In the genomic region with DNA sequence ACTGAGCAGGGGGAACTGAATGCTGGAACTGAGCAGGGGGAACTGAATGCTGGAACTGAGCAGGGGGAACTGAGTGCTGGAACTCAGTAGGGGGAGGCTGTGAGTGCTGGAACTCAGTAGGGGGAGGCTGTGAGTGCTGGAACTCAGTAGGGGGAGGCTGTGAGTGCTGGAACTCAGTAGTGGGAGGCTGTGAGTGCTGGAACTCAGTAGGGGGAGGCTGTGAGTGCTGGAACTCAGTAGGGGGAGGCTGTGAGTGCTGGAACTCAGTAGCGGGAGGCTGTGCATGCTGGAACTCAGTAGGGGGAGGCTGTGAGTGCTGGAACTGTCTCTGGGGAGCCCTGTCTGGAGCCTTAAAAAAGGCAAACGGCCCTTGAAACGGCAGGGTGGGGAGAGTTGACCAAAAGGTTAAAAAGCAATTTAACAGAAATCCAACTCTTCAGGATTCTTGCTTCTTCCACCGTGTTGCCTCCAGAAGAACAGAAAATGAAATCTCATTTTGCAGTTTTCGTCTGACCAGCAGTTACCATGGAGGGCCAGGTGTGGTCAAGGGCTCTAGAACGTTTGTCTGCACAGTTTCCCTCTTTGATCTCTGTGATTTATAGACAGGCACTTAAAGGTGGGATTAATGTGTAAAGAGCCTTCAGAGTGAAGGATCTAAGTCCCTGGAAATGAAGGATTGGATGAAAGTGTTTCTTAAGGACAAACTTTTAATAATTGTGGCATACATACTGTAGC, we compare ENCODE assay signal across 17 cellular contexts. TPM values are rescaled to one million over a fixed set of nuclear protein-coding genes. Genes with fewer than 3 reads are reported as not detected.
DNase-seq lines count a peak whose midpoint lies in the region; ATAC-seq and TF ChIP-seq lines count a peak whose summit lies in the region.
"Had no signal": no experiment of that assay in that cellular context is flagged by ENCODE, and none has a peak within 500 bp of the region (broad histone marks: within the 10 kb centered on the region; RNA-seq: fewer than 3 reads in every experiment).

No MANE protein-coding gene starts in this region.

- H3K36me3 ChIP-seq in endodermal cell (ENCODE audit: control insufficient read depth, insufficient read depth, low read length) (peaks cover 30% of the 10 kb centered on the region), lower lobe of right lung (peaks cover 11% of the 10 kb centered on the region)

- H3K9me3 ChIP-seq in endodermal cell (ENCODE audit: control insufficient read depth, low read length) (no peaks in the 10 kb centered on the region), lower lobe of right lung (no peaks in the 10 kb centered on the region)

- peaks cover 35% of the 10 kb centered on the region for H3K4me1 Mint-ChIP-seq in HFFc6 (ENCODE audit: low read depth)
- H3K4me1 Mint-ChIP-seq in endodermal cell, result peaks cover 15% of the 10 kb centered on the region
- peaks cover 22% of the 10 kb centered on the region for H3K4me1 Mint-ChIP-seq in osteocyte (ENCODE audit: unreplicated experiment)

- H3K27me3 Mint-ChIP-seq in HFFc6 (ENCODE audit: insufficient read depth) (peaks cover 2% of the 10 kb centered on the region), endodermal cell (ENCODE audit: insufficient read depth) (no peaks in the 10 kb centered on the region), osteocyte (ENCODE audit: unreplicated experiment) (no peaks in the 10 kb centered on the region)

- H3K4me3 Mint-ChIP-seq in HFFc6 (no peak overlapping the region), endodermal cell (no peak overlapping the region), osteocyte (ENCODE audit: unreplicated experiment) (no peak overlapping the region)
- H3K4me3 Mint-ChIP-seq: CD8-positive, alpha-beta T cell had no signal

- H3K27ac ChIP-seq in endodermal cell (ENCODE audit: low read depth, low read length), result no peak overlapping the region
- H3K27ac ChIP-seq in lower lobe of right lung, result no peak overlapping the region
- H3K27ac ChIP-seq: 22Rv1, PC-9 had no signal

- H3K4me1 ChIP-seq in endodermal cell (ENCODE audit: control insufficient read depth, insufficient read depth, low read length), result peaks cover 4% of the 10 kb centered on the region
- H3K4me1 ChIP-seq in lower lobe of right lung, result peaks cover 7% of the 10 kb centered on the region

- WGBS in endodermal cell (ENCODE audit: insufficient coverage in 1 of 2, insufficient read length in 1 of 2), 2 experiments, result 69 to 77% methylated on average over 6 of the region's 6 CpGs

- no peak for ATAC-seq in HG03139 (IDR thresholded peaks at IDR 0.05; ENCODE audit: unreplicated experiment)
- ATAC-seq in lower lobe of right lung, result no peak
- ATAC-seq: CD8-positive, alpha-beta T cell; GM12878 had no signal

- H3K27ac Mint-ChIP-seq in HFFc6 (peak overlapping the region; percentile 68), endodermal cell (peak overlapping the region; percentile 70), osteocyte (ENCODE audit: unreplicated experiment) (peak overlapping the region; percentile 34)
- H3K27ac Mint-ChIP-seq: CD8-positive, alpha-beta T cell had no signal

- no peaks in the 10 kb centered on the region for H3K9me3 Mint-ChIP-seq in HFFc6
- H3K9me3 Mint-ChIP-seq in endodermal cell, result peaks cover 5% of the 10 kb centered on the region
- H3K9me3 Mint-ChIP-seq in osteocyte (ENCODE audit: unreplicated experiment), result no peaks in the 10 kb centered on the region

- TF ChIP-seq CTCF in HFFc6 (IDR thresholded peaks at IDR 0.05) (no peak), endodermal cell (conservative IDR thresholded peaks at IDR 0.05) (no peak), osteocyte (IDR thresholded peaks at IDR 0.05) (no peak), lower lobe of right lung (IDR thresholded peaks at IDR 0.05) (no peak)

- intact Hi-C loops in lower lobe of right lung (cut with DNase I), result no loop called here

- H3K4me3 ChIP-seq in endodermal cell (ENCODE audit: low read length) (no peak overlapping the region), lower lobe of right lung (no peak overlapping the region)
- H3K4me3 ChIP-seq: GM12878, PC-9 had no signal

- H3K36me3 Mint-ChIP-seq in HFFc6 (ENCODE audit: low read depth) (peaks cover 24% of the 10 kb centered on the region), endodermal cell (ENCODE audit: low read depth) (peaks cover 55% of the 10 kb centered on the region), osteocyte (ENCODE audit: unreplicated experiment) (peaks cover 15% of the 10 kb centered on the region)
- H3K36me3 Mint-ChIP-seq: CD8-positive, alpha-beta T cell had no signal

- DNase-seq in DMS79 treated with DMSO at 0.1 percent for 48 hours (lab: John Stamatoyannopoulos, UW) (peak; percentile 25), DMS79 (lab: John Stamatoyannopoulos, UW) (no peak), HFFc6 (no peak), endodermal cell (no peak), osteocyte (ENCODE audit: extremely low spot score, unreplicated experiment) (no peak), globus pallidus (ENCODE audit: low spot score) (no peak), lower lobe of right lung (no peak)
- DNase-seq: CD8-positive, alpha-beta T cell; GDM1; NCI-H1105 treated with DMSO at 0.1 percent for 48 hours; NCI-H1694 treated with DMSO at 0.1 percent for 48 hours; NCI-H226; NCI-H526 treated with DMSO at 0.1 percent for 48 hours had no signal

- H3K27me3 ChIP-seq in endodermal cell (ENCODE audit: control insufficient read depth, insufficient read depth, low read length, poor library complexity, severe bottlenecking) (no peaks in the 10 kb centered on the region), lower lobe of right lung (ENCODE audit: low read depth) (no peaks in the 10 kb centered on the region)

- H3K9ac ChIP-seq in endodermal cell (ENCODE audit: extremely low read depth, low read length, poor library complexity, severe bottlenecking), result no peak overlapping the region

RNA-seq across cellular contexts. Expression of gene DOCK1, which starts 19.1 kb away (rescaled TPM):
- 10 to 100 TPM; 50.6 to 59.9 (median 54.7) TPM for total RNA-seq in HFFc6 (2021; fragmentation: NEBNext Ultra II Directional; extraction: Animal tissue kit (Norgen Biotek cat#: 25700))
- 10 to 100 TPM; 72.4 to 89.3 TPM for total RNA-seq in endodermal cell
- 33.7 TPM for polyA plus RNA-seq in endodermal cell (2013, experiment 1 of 2)
- 35.9 TPM for polyA plus RNA-seq in endodermal cell (2013, experiment 2 of 2)
- total RNA-seq in osteocyte, result 66.3 and 68.7 TPM in 2 replicates
- total RNA-seq in lower lobe of right lung, result 44.8 TPM
- total RNA-seq: CD8-positive, alpha-beta T cell had no signal
